ENCODE assay signal across 17 cellular contexts in genomic region chr7:30935569-30935877, GRCh38. TPM values are rescaled to one million over a fixed set of nuclear protein-coding genes. Genes with fewer than 3 reads are reported as not detected.
A peak's percentile ranks its signal among the peaks of the same experiment; 100 is the strongest.
DNase-seq lines count a peak whose midpoint lies in the region; ATAC-seq and TF ChIP-seq lines count a peak whose summit lies in the region.
"Had no signal": no experiment of that assay in that cellular context is flagged by ENCODE, and none has a peak within 500 bp of the region (broad histone marks: within the 10 kb centered on the region; RNA-seq: fewer than 3 reads in every experiment).

No MANE protein-coding gene starts in this region.

- H3K4me3 Mint-ChIP-seq in T-helper 2 cell treated with Interferon-gamma antibody and Interleukin-4, amounts not matched to agents 5 μg/mL and 100 μg/mL, for 36 hours: no peak overlapping the region
- H3K4me3 Mint-ChIP-seq in Calu3 (ENCODE audit: low read depth, unreplicated experiment): no peak overlapping the region
- H3K4me3 Mint-ChIP-seq: CD14-positive monocyte; CD8-positive, alpha-beta T cell had no signal

- H3K27me3 ChIP-seq in body of pancreas (no peaks in the 10 kb centered on the region), osteoblast (ENCODE audit: insufficient read depth, low read length) (peaks cover 49% of the 10 kb centered on the region), Peyer's patch (no peaks in the 10 kb centered on the region)

- no peaks in the 10 kb centered on the region for H3K36me3 Mint-ChIP-seq in T-helper 2 cell treated with Interferon-gamma antibody and Interleukin-4, amounts not matched to agents 5 μg/mL and 100 μg/mL, for 36 hours (ENCODE audit: low read depth)
- peaks cover 11% of the 10 kb centered on the region for H3K36me3 Mint-ChIP-seq in Calu3 (ENCODE audit: insufficient read depth, unreplicated experiment)
- H3K36me3 Mint-ChIP-seq: CD14-positive monocyte; CD8-positive, alpha-beta T cell had no signal

- no peak overlapping the region for H3K4me2 ChIP-seq in osteoblast (ENCODE audit: insufficient read depth, low read length)

- no TSS peak for BruUV-seq in Calu3 (replicated peaks; lab: Mats Ljungman, UMichigan)

- DNase-seq in T-helper 2 cell treated with Interferon-gamma antibody and Interleukin-4, amounts not matched to agents 5 μg/mL and 100 μg/mL, for 36 hours (ENCODE audit: low spot score): peak; percentile 2
- DNase-seq in T-helper 2 cell: no peak
- DNase-seq in Calu3: no peak
- no peak for DNase-seq in body of pancreas
- peak; percentile 41 for DNase-seq in osteoblast (ENCODE audit: insufficient read length, low spot score, missing footprints)
- DNase-seq in EL: no peak
- no peak for DNase-seq in stimulated activated naive CD4-positive, alpha-beta T cell treated with Interleukin-2 at 50 U/mL for 16 hours (lab: John Stamatoyannopoulos, UW)
- no peak for DNase-seq in Peyer's patch
- DNase-seq: COR-L47, DMS53 had no signal

- no peak overlapping the region for H3K27ac Mint-ChIP-seq in T-helper 2 cell treated with Interferon-gamma antibody and Interleukin-4, amounts not matched to agents 5 μg/mL and 100 μg/mL, for 36 hours
- peak overlapping the region; percentile 67 for H3K27ac Mint-ChIP-seq in Calu3 (ENCODE audit: unreplicated experiment)
- H3K27ac Mint-ChIP-seq: CD8-positive, alpha-beta T cell had no signal

- no peaks in the 10 kb centered on the region for H3K4me1 Mint-ChIP-seq in T-helper 2 cell treated with Interferon-gamma antibody and Interleukin-4, amounts not matched to agents 5 μg/mL and 100 μg/mL, for 36 hours (ENCODE audit: low read depth)
- peaks cover 77% of the 10 kb centered on the region for H3K4me1 Mint-ChIP-seq in Calu3 (ENCODE audit: low read depth, unreplicated experiment)
- H3K4me1 Mint-ChIP-seq: CD14-positive monocyte had no signal

- TF ChIP-seq CTCF in Calu3 (IDR thresholded peaks at IDR 0.05; ENCODE audit: unreplicated experiment): no peak
- TF ChIP-seq CTCF in body of pancreas (IDR thresholded peaks at IDR 0.05): no peak
- no peak for TF ChIP-seq CTCF in osteoblast (IDR thresholded peaks at IDR 0.05; ENCODE audit: extremely low read depth, low read depth, low read length)
- TF ChIP-seq CTCF in Peyer's patch (IDR thresholded peaks at IDR 0.05): no peak

- no peaks in the 10 kb centered on the region for H3K36me3 ChIP-seq in body of pancreas (replicated peaks in 1 of 2; ENCODE audit: insufficient read depth in 1 of 2, low read depth in 2 of 2)
- no peaks in the 10 kb centered on the region for H3K36me3 ChIP-seq in osteoblast (ENCODE audit: insufficient read depth, low read length)
- H3K36me3 ChIP-seq in Peyer's patch: no peaks in the 10 kb centered on the region

- 65 to 85% methylated on average over 3 of the region's 3 CpGs for WGBS in body of pancreas, 2 donors

- H4K20me1 ChIP-seq in osteoblast (ENCODE audit: insufficient read depth, low read length): no peaks in the 10 kb centered on the region

- H3K4me3 ChIP-seq in body of pancreas (no peak overlapping the region), osteoblast (ENCODE audit: insufficient read depth, low read length) (no peak overlapping the region), Peyer's patch (no peak overlapping the region)

- H2AFZ ChIP-seq in osteoblast (ENCODE audit: low read length): no peak overlapping the region

- peaks cover 16% of the 10 kb centered on the region for H3K27me3 Mint-ChIP-seq in T-helper 2 cell treated with Interferon-gamma antibody and Interleukin-4, amounts not matched to agents 5 μg/mL and 100 μg/mL, for 36 hours (ENCODE audit: low read depth)
- no peaks in the 10 kb centered on the region for H3K27me3 Mint-ChIP-seq in Calu3 (ENCODE audit: unreplicated experiment)

- no peak for ATAC-seq in body of pancreas
- ATAC-seq: CD8-positive, alpha-beta T cell; HCT116 had no signal

- no peaks in the 10 kb centered on the region for H3K79me2 ChIP-seq in osteoblast (ENCODE audit: insufficient read depth, low read length)

- peak overlapping the region in 3 of 4 donors; percentile 86 to 89 (median 88) for H3K27ac ChIP-seq in body of pancreas
- no peak overlapping the region for H3K27ac ChIP-seq in osteoblast (ENCODE audit: low read depth, low read length)
- H3K27ac ChIP-seq in Peyer's patch: no peak overlapping the region
- H3K27ac ChIP-seq: 22Rv1, HL-60 had no signal

- H3K9me3 Mint-ChIP-seq in T-helper 2 cell treated with Interferon-gamma antibody and Interleukin-4, amounts not matched to agents 5 μg/mL and 100 μg/mL, for 36 hours: no peaks in the 10 kb centered on the region
- H3K9me3 Mint-ChIP-seq in Calu3 (ENCODE audit: low read depth, unreplicated experiment): no peaks in the 10 kb centered on the region
- H3K9me3 Mint-ChIP-seq: CD8-positive, alpha-beta T cell had no signal

- H3K9me3 ChIP-seq in body of pancreas (no peaks in the 10 kb centered on the region), osteoblast (ENCODE audit: low read depth, low read length) (no peaks in the 10 kb centered on the region), Peyer's patch (no peaks in the 10 kb centered on the region)

- TF ChIP-seq POLR2A in body of pancreas (IDR thresholded peaks at IDR 0.05) (no peak), Peyer's patch (IDR thresholded peaks at IDR 0.05) (no peak)

- H3K4me1 ChIP-seq in body of pancreas: peaks cover 49% of the 10 kb centered on the region
- H3K4me1 ChIP-seq in osteoblast (ENCODE audit: insufficient read depth, low read length): no peaks in the 10 kb centered on the region
- peaks cover 0 to 18% (median 4%) of the 10 kb centered on the region in 4 donors for H3K4me1 ChIP-seq in Peyer's patch

- intact Hi-C loops in Calu3 (cut with micrococcal nuclease; ENCODE audit: unreplicated experiment) (no loop called here), body of pancreas (cut with DNase I) (no loop called here)

- CTCF ChIA-PET in Calu3 (lab: Charles Lee): interaction anchor here (0.7 to 1.5 kb wide), 4 partner anchors 14 to 187 kb away, joined by 3 to 4 read pairs (median 4); no protein-coding TSS in a partner anchor

RNA-seq across cellular contexts. Expression of gene AQP1, which starts 23.9 kb away (rescaled TPM):
- total RNA-seq in Calu3 (2022) (1.7 and 2.6 TPM in 2 replicates), body of pancreas (100 to 1,000 TPM; 197 to 204 TPM), osteoblast (0.59 and 0.72 TPM in 2 replicates), Peyer's patch (10 to 100 TPM; 12.4 to 86.5 (median 71.5) TPM)

RNA-seq across cellular contexts. Expression of gene GHRHR, which starts 28.2 kb away (rescaled TPM):
- total RNA-seq in Calu3 (2022): not detected in 2 replicates
- total RNA-seq in body of pancreas: not detected
- total RNA-seq in osteoblast: not detected in 2 replicates
- total RNA-seq in Peyer's patch: not detected
- total RNA-seq: A673; CD8-positive, alpha-beta T cell; H4 had no signal

Comparison
In these comparisons a context has a peak if more than half of its experiments do, and no peak if none do; other contexts are left out.
1. DNase-seq: peak in T-helper 2 cell treated with Interferon-gamma antibody and Interleukin-4, amounts not matched to agents 5 μg/mL and 100 μg/mL, for 36 hours (single experiment) and osteoblast (single experiment); none in T-helper 2 cell (0 of 5), Calu3 (single experiment), body of pancreas (0 of 4), EL (single experiment), stimulated activated naive CD4-positive, alpha-beta T cell treated with Interleukin-2 at 50 U/mL for 16 hours (single experiment) and Peyer's patch (0 of 3).
2. H3K27ac ChIP-seq: peak in body of pancreas (3 of 4); none in osteoblast (single experiment) and Peyer's patch (0 of 4).